Comparison of ENCODE assay signal across 8 cellular contexts in genomic region chr19:51593969-51594773, GRCh38. TPM values are rescaled to one million over a fixed set of nuclear protein-coding genes. Genes with fewer than 3 reads are reported as not detected.
DNase-seq lines count a peak whose midpoint lies in the region; ATAC-seq, FAIRE-seq and TF ChIP-seq lines count a peak whose summit lies in the region.

No MANE protein-coding gene starts in this region.

- TF ChIP-seq CTCF in OCI-LY1 (IDR thresholded peaks at IDR 0.05; ENCODE audit: low read length) (no peak), endothelial cell of umbilical vein (IDR thresholded peaks at IDR 0.05; ENCODE audit: extremely low read depth in 1 of 2, insufficient read depth in 1 of 2, low read depth in 1 of 2, low read length in 2 of 2) (no peak), mesothelial cell of epicardium (IDR thresholded peaks at IDR 0.05; ENCODE audit: unreplicated experiment) (no peak)

- DNase-seq in COLO829 (ENCODE audit: low spot score) (peak; percentile 96), activated T-cell treated with anti-CD3 and anti-CD28 coated beads for 1 hour (ENCODE audit: low read depth) (peak; percentile 94), endothelial cell of umbilical vein (ENCODE audit: low read depth, low spot score) (peak; percentile 97), mesothelial cell of epicardium (ENCODE audit: low spot score in 2 of 2, unreplicated experiment in 2 of 2) (peak; percentile 95 to 99)
- DNase-seq in stimulated activated CD8-positive, alpha-beta memory T cell treated with anti-CD3 and anti-CD28 coated beads, Interleukin-15, amount 100 ng/mL, for 4 hours (ENCODE audit: low read depth in 2 of 2) = peak; percentile 94 to 95

- intact Hi-C loops in endothelial cell of umbilical vein (cut with micrococcal nuclease) = loop anchor here (1.0 to 2.0 kb wide), 4 partner anchors 23 to 485 kb away; partner anchors contain the start of genes CTU1 and ZNF175

- H3K27ac ChIP-seq in HUES48 (ENCODE audit: low read depth, low read length) = no peak overlapping the region
- H3K27ac ChIP-seq in OCI-LY1 (ENCODE audit: low read depth, low read length, poor library complexity, severe bottlenecking) = no peak overlapping the region
- H3K27ac ChIP-seq in endothelial cell of umbilical vein (ENCODE audit: insufficient read depth, low read depth, low read length) = no peak overlapping the region

- H3K4me2 ChIP-seq in OCI-LY1 (ENCODE audit: low read length) (peak overlapping the region; percentile 75), endothelial cell of umbilical vein (ENCODE audit: insufficient read depth, low read length) (peak overlapping the region; percentile 81)

- H3K36me3 ChIP-seq in HUES48 (ENCODE audit: control insufficient read depth, insufficient read depth, low read length) = no peaks in the 10 kb centered on the region
- no peaks in the 10 kb centered on the region; the same call in 1 of the 2 replicates for H3K36me3 ChIP-seq in OCI-LY1 (ENCODE audit: insufficient read depth, low read length)
- no peaks in the 10 kb centered on the region for H3K36me3 ChIP-seq in endothelial cell of umbilical vein (ENCODE audit: control insufficient read depth in 2 of 2, extremely low read depth in 1 of 2, insufficient read depth in 2 of 2, low read length in 2 of 2)

- H4K20me1 ChIP-seq in OCI-LY1 (ENCODE audit: insufficient read depth, low read length) (no peaks in the 10 kb centered on the region), endothelial cell of umbilical vein (replicated peaks; ENCODE audit: control insufficient read depth, extremely low read depth, insufficient read depth, low read length) (no peaks in the 10 kb centered on the region)

- H3K4me3 Mint-ChIP-seq in mesothelial cell of epicardium = peak overlapping the region; percentile 82

- peaks cover 20% of the 10 kb centered on the region for H3K4me1 Mint-ChIP-seq in mesothelial cell of epicardium

- H3K27me3 ChIP-seq in HUES48 (ENCODE audit: control insufficient read depth, insufficient read depth, low read length) (no peaks in the 10 kb centered on the region), OCI-LY1 (ENCODE audit: insufficient read depth, low read length) (no peaks in the 10 kb centered on the region; the same call in 1 of the 2 replicates), endothelial cell of umbilical vein (ENCODE audit: control insufficient read depth in 2 of 2, insufficient read depth in 2 of 2, low read length in 2 of 2) (no peaks in the 10 kb centered on the region)

- H3K9ac ChIP-seq in HUES48 (ENCODE audit: low read depth, low read length) (peak overlapping the region; percentile 52; the same call in 1 of the 2 replicates), OCI-LY1 (ENCODE audit: low read length) (peak overlapping the region; percentile 74), endothelial cell of umbilical vein (replicated peaks; ENCODE audit: extremely low read depth, insufficient read depth, low read length) (peak overlapping the region; percentile 1)

- no peaks in the 10 kb centered on the region for H3F3A ChIP-seq in OCI-LY1 (ENCODE audit: insufficient read depth, low read length)

- ATAC-seq in GM21423 (IDR thresholded peaks at IDR 0.05; ENCODE audit: unreplicated experiment) = peak; percentile 98

- dilution Hi-C loops in endothelial cell of umbilical vein (cut with MboI; ENCODE audit: extremely low pct_ligation_motif_present, low sequenced_read_pairs) = no loop called here

- H3K36me3 Mint-ChIP-seq in mesothelial cell of epicardium = peaks cover 6% of the 10 kb centered on the region

- H3K4me3 ChIP-seq in HUES48 (ENCODE audit: low read depth, low read length) (peak overlapping the region; percentile 78), OCI-LY1 (ENCODE audit: low read depth, low read length, poor library complexity, severe bottlenecking) (peak overlapping the region; percentile 73), endothelial cell of umbilical vein (replicated peaks in 1 of 3; ENCODE audit: insufficient read depth in 1 of 3, low read depth in 1 of 3, low read length in 3 of 3) (peak overlapping the region; percentile 16 to 53 (median 51))

- no peaks in the 10 kb centered on the region for H3K27me3 Mint-ChIP-seq in mesothelial cell of epicardium (ENCODE audit: low read depth)

- peaks cover 7% of the 10 kb centered on the region; the same call in 1 of the 2 replicates for H3K4me1 ChIP-seq in HUES48 (ENCODE audit: control insufficient read depth, insufficient read depth, low read length)
- H3K4me1 ChIP-seq in OCI-LY1 (ENCODE audit: insufficient read depth, low read length, severe bottlenecking) = peaks cover 16% of the 10 kb centered on the region
- H3K4me1 ChIP-seq in endothelial cell of umbilical vein (ENCODE audit: control insufficient read depth, extremely low read depth, insufficient read depth, low read length) = peaks cover 6% of the 10 kb centered on the region

- no TSS peak for BruUV-seq in endothelial cell of umbilical vein (replicated peaks; lab: Mats Ljungman, UMichigan)

- H2AFZ ChIP-seq in OCI-LY1 (ENCODE audit: low read length) = 0 out of 2 replicates have a peak overlapping the region, but pooled peaks have one; percentile 76
- H2AFZ ChIP-seq in endothelial cell of umbilical vein (ENCODE audit: low read depth, low read length) = peak overlapping the region; percentile 82

- peaks cover 5% of the 10 kb centered on the region for H3K9me3 ChIP-seq in HUES48 (ENCODE audit: control insufficient read depth, insufficient read depth, low read length)
- no peaks in the 10 kb centered on the region for H3K9me3 ChIP-seq in OCI-LY1 (ENCODE audit: low read length)
- H3K9me3 ChIP-seq in endothelial cell of umbilical vein (replicated peaks; ENCODE audit: control insufficient read depth, insufficient read depth, low read length) = no peaks in the 10 kb centered on the region

- H3K27ac Mint-ChIP-seq in mesothelial cell of epicardium = peak overlapping the region; percentile 76

- POLR2A ChIA-PET in endothelial cell of umbilical vein (lab: Charles Lee) = interaction anchor here (0.9 kb wide), 1 partner anchor 23 kb away, joined by 4 read pairs; the partner anchor contains the start of gene ZNF175

- CTCF ChIA-PET in endothelial cell of umbilical vein (lab: Charles Lee) = interaction anchor here (1.1 to 1.3 kb wide), 2 partner anchors 11 to 63 kb away, joined by 4 to 5 read pairs; no protein-coding TSS in a partner anchor

- H3K9me1 ChIP-seq in endothelial cell of umbilical vein (replicated peaks; ENCODE audit: control insufficient read depth, extremely low read depth, insufficient read depth, low read length) = no peaks in the 10 kb centered on the region

- peaks cover 14% of the 10 kb centered on the region for H3K9me3 Mint-ChIP-seq in mesothelial cell of epicardium

- H3K79me2 ChIP-seq in OCI-LY1 (ENCODE audit: insufficient read depth, low read length) = no peaks in the 10 kb centered on the region
- no peaks in the 10 kb centered on the region for H3K79me2 ChIP-seq in endothelial cell of umbilical vein (ENCODE audit: control insufficient read depth, insufficient read depth, low read length)

- FAIRE-seq in endothelial cell of umbilical vein (lab: Jason Lieb, UNC) = peak; percentile 99

- H3K9me2 ChIP-seq in OCI-LY1 (ENCODE audit: low read depth, low read length) = no peaks in the 10 kb centered on the region

- no peak for TF ChIP-seq POLR2A in endothelial cell of umbilical vein (IDR thresholded peaks at IDR 0.05; ENCODE audit: low read depth, low read length)

TF ChIP-seq in endothelial cell of umbilical vein, 7 proteins besides CTCF, POLR2A, EP300 and RAD21:
- TF ChIP-seq POLR2AphosphoS5 (IDR thresholded peaks at IDR 0.05; ENCODE audit: insufficient read depth, low read depth, low read length) = no peak
- TF ChIP-seq, protein P1, sequence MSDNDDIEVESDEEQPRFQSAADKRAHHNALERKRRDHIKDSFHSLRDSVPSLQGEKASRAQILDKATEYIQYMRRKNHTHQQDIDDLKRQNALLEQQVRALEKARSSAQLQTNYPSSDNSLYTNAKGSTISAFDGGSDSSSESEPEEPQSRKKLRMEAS (IDR thresholded peaks at IDR 0.05; ENCODE audit: insufficient read depth, insufficient read length) = peak; percentile 62

RNA-seq across cellular contexts. Expression of gene ZNF175, which starts 23.1 kb away (rescaled TPM):
- total RNA-seq in endothelial cell of umbilical vein = 16.5 and 21.4 TPM in 2 replicates
- polyA plus RNA-seq in endothelial cell of umbilical vein = 3.8 and 4.9 TPM in 2 replicates
- polyA plus RNA-seq in endothelial cell of umbilical vein (2011; cell fraction: cytosol; rRNA removed) = 5.2 and 5.9 TPM in 2 replicates
- 24.7 and 27.6 TPM in 2 replicates for polyA plus RNA-seq in endothelial cell of umbilical vein (2011; cell fraction: nucleus; rRNA removed)
- polyA plus RNA-seq in endothelial cell of umbilical vein (2012) = 22.4 and 31.8 TPM in 2 replicates
- polyA minus RNA-seq in endothelial cell of umbilical vein = 12.6 and 18.0 TPM in 2 replicates
- 3.1 TPM for polyA minus RNA-seq in endothelial cell of umbilical vein (2011; cell fraction: cytosol; rRNA and poly(A)+ RNA removed)
- polyA minus RNA-seq in endothelial cell of umbilical vein (2011; cell fraction: nucleus; rRNA and poly(A)+ RNA removed) = 19.1 and 27.7 TPM in 2 replicates
- 12.2 to 15.2 TPM (median 13.5 TPM) in 3 replicates for total RNA-seq in mesothelial cell of epicardium

RNA-seq across cellular contexts. Expression of gene SIGLEC5, which starts 36.0 kb away (rescaled TPM):
- not detected in 2 replicates for total RNA-seq in endothelial cell of umbilical vein
- not detected in 2 replicates for polyA plus RNA-seq in endothelial cell of umbilical vein
- polyA plus RNA-seq in endothelial cell of umbilical vein (2011; cell fraction: cytosol; rRNA removed) = not detected in 2 replicates
- polyA plus RNA-seq in endothelial cell of umbilical vein (2011; cell fraction: nucleus; rRNA removed) = not detected in 2 replicates
- not detected in 2 replicates for polyA plus RNA-seq in endothelial cell of umbilical vein (2012)
- not detected in 2 replicates for polyA minus RNA-seq in endothelial cell of umbilical vein
- polyA minus RNA-seq in endothelial cell of umbilical vein (2011; cell fraction: cytosol; rRNA and poly(A)+ RNA removed) = not detected
- not detected in 2 replicates for polyA minus RNA-seq in endothelial cell of umbilical vein (2011; cell fraction: nucleus; rRNA and poly(A)+ RNA removed)
- total RNA-seq in mesothelial cell of epicardium = not detected in 3 replicates

RNA-seq across cellular contexts. Expression of gene SIGLEC14, which starts 52.5 kb away (rescaled TPM):
- 0.58 TPM in 1 of 2 replicates, not detected in the other for total RNA-seq in endothelial cell of umbilical vein
- 0.10 and 0.14 TPM in 2 replicates for polyA plus RNA-seq in endothelial cell of umbilical vein
- 0.05 and 0.10 TPM in 2 replicates for polyA plus RNA-seq in endothelial cell of umbilical vein (2011; cell fraction: cytosol; rRNA removed)
- polyA plus RNA-seq in endothelial cell of umbilical vein (2011; cell fraction: nucleus; rRNA removed) = 0.11 TPM in 1 of 2 replicates, not detected in the other
- polyA plus RNA-seq in endothelial cell of umbilical vein (2012) = 0.13 and 0.16 TPM in 2 replicates
- polyA minus RNA-seq in endothelial cell of umbilical vein = 0.17 and 0.46 TPM in 2 replicates
- not detected for polyA minus RNA-seq in endothelial cell of umbilical vein (2011; cell fraction: cytosol; rRNA and poly(A)+ RNA removed)
- not detected in 2 replicates for polyA minus RNA-seq in endothelial cell of umbilical vein (2011; cell fraction: nucleus; rRNA and poly(A)+ RNA removed)
- total RNA-seq in mesothelial cell of epicardium = not detected in 3 replicates

Comparison
In these comparisons a context has a peak if more than half of its experiments do, and no peak if none do; other contexts are left out.
1. H3K9ac ChIP-seq: peak in every context shown above with its lines; median percentile 74 in OCI-LY1; 52 in HUES48; 1 in endothelial cell of umbilical vein.